In the genomic region with DNA sequence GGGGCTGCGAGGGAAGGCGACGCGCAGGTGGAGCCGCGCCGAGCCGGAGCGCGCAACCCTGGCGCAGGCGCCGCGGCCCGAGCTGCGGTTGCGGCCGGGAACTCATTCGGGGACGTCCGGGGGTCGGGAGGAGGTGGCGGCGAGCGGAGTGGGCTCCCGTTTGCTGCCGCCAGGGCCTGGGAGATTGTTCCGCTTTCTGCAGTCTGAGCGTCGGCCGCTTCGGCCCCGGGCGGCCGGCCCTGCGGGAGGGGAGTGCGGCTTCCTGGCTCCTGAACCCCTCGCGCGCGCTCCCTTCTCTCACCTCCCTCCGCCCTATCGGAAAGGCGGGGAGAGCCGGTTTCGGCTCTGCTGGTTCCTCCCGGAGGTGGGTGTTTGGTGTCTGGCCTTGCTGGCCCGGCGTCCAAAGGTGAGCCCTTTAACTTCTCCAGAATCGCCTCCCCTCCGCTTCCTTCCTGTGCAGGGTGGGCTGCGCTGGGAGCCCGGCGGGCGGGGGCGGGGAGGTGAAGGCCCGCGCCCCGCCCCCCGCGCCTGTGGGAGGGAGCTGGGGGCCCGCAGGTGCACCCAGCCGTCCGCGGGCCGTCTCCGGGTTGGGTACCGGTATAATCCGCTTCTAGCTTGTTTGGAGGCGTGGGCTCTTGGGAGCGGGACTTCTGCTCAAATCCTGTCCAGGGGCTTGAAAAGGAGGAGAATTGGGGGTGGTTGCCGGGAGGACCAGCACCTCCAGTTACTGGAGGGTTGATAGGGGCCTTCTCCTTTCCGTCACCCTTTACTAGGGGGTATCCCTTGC, we compare ENCODE assay signal across 1 cellular context.
A peak's percentile ranks its signal among the peaks of the same experiment; 100 is the strongest.
TF ChIP-seq lines count a peak whose summit lies in the region.

No MANE protein-coding gene starts in this region.

TF ChIP-seq in HepG2, 621 proteins besides CTCF, POLR2A, EP300 and RAD21 (continued from another document and continues in another):
- peak; percentile 46; the same call in 1 of the 2 replicates for TF ChIP-seq ZFP41 (CRISPR knock-in tag; IDR thresholded peaks at IDR 0.05; ENCODE audit: borderline replicate concordance)
- TF ChIP-seq, protein P1, sequence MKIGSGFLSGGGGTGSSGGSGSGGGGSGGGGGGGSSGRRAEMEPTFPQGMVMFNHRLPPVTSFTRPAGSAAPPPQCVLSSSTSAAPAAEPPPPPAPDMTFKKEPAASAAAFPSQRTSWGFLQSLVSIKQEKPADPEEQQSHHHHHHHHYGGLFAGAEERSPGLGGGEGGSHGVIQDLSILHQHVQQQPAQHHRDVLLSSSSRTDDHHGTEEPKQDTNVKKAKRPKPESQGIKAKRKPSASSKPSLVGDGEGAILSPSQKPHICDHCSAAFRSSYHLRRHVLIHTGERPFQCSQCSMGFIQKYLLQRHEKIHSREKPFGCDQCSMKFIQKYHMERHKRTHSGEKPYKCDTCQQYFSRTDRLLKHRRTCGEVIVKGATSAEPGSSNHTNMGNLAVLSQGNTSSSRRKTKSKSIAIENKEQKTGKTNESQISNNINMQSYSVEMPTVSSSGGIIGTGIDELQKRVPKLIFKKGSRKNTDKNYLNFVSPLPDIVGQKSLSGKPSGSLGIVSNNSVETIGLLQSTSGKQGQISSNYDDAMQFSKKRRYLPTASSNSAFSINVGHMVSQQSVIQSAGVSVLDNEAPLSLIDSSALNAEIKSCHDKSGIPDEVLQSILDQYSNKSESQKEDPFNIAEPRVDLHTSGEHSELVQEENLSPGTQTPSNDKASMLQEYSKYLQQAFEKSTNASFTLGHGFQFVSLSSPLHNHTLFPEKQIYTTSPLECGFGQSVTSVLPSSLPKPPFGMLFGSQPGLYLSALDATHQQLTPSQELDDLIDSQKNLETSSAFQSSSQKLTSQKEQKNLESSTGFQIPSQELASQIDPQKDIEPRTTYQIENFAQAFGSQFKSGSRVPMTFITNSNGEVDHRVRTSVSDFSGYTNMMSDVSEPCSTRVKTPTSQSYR (CRISPR knock-in tag; IDR thresholded peaks at IDR 0.05; ENCODE audit: borderline replicate concordance), result peak; percentile 37; the same call in 1 of the 2 replicates
- TF ChIP-seq, protein P2, sequence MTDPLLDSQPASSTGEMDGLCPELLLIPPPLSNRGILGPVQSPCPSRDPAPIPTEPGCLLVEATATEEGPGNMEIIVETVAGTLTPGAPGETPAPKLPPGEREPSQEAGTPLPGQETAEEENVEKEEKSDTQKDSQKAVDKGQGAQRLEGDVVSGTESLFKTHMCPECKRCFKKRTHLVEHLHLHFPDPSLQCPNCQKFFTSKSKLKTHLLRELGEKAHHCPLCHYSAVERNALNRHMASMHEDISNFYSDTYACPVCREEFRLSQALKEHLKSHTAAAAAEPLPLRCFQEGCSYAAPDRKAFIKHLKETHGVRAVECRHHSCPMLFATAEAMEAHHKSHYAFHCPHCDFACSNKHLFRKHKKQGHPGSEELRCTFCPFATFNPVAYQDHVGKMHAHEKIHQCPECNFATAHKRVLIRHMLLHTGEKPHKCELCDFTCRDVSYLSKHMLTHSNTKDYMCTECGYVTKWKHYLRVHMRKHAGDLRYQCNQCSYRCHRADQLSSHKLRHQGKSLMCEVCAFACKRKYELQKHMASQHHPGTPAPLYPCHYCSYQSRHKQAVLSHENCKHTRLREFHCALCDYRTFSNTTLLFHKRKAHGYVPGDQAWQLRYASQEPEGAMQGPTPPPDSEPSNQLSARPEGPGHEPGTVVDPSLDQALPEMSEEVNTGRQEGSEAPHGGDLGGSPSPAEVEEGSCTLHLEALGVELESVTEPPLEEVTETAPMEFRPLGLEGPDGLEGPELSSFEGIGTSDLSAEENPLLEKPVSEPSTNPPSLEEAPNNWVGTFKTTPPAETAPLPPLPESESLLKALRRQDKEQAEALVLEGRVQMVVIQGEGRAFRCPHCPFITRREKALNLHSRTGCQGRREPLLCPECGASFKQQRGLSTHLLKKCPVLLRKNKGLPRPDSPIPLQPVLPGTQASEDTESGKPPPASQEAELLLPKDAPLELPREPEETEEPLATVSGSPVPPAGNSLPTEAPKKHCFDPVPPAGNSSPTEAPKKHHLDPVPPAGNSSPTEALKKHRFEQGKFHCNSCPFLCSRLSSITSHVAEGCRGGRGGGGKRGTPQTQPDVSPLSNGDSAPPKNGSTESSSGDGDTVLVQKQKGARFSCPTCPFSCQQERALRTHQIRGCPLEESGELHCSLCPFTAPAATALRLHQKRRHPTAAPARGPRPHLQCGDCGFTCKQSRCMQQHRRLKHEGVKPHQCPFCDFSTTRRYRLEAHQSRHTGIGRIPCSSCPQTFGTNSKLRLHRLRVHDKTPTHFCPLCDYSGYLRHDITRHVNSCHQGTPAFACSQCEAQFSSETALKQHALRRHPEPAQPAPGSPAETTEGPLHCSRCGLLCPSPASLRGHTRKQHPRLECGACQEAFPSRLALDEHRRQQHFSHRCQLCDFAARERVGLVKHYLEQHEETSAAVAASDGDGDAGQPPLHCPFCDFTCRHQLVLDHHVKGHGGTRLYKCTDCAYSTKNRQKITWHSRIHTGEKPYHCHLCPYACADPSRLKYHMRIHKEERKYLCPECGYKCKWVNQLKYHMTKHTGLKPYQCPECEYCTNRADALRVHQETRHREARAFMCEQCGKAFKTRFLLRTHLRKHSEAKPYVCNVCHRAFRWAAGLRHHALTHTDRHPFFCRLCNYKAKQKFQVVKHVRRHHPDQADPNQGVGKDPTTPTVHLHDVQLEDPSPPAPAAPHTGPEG (CRISPR knock-in tag; IDR thresholded peaks at IDR 0.05), result peak; percentile 7; the same call in 1 of the 2 replicates
- TF ChIP-seq ZKSCAN5 (CRISPR knock-in tag; IDR thresholded peaks at IDR 0.05), result peak; percentile 84
- peak; percentile 62; the same call in 1 of the 2 replicates for TF ChIP-seq MXD4 (CRISPR knock-in tag; IDR thresholded peaks at IDR 0.05)
- peak; percentile 57 for TF ChIP-seq SP5 (CRISPR knock-in tag; IDR thresholded peaks at IDR 0.05; ENCODE audit: borderline replicate concordance, low read depth)
- no peak; the same call in 1 of the 2 replicates for TF ChIP-seq TARDBP (CRISPR knock-in tag; IDR thresholded peaks at IDR 0.05)
- TF ChIP-seq GFI1 (CRISPR knock-in tag; IDR thresholded peaks at IDR 0.05; ENCODE audit: borderline replicate concordance), result peak; percentile 1; the same call in 1 of the 2 replicates
- TF ChIP-seq PPARG (CRISPR knock-in tag; conservative IDR thresholded peaks at IDR 0.05), result 0 out of 2 replicates have a peak, but pooled peaks have one; percentile 3
- TF ChIP-seq KLF6 (CRISPR knock-in tag; IDR thresholded peaks at IDR 0.05), result peak; percentile 36; the same call in 1 of the 2 replicates
- TF ChIP-seq GABPB1 (CRISPR knock-in tag; IDR thresholded peaks at IDR 0.05), result peak; percentile 72
- TF ChIP-seq, protein P3, sequence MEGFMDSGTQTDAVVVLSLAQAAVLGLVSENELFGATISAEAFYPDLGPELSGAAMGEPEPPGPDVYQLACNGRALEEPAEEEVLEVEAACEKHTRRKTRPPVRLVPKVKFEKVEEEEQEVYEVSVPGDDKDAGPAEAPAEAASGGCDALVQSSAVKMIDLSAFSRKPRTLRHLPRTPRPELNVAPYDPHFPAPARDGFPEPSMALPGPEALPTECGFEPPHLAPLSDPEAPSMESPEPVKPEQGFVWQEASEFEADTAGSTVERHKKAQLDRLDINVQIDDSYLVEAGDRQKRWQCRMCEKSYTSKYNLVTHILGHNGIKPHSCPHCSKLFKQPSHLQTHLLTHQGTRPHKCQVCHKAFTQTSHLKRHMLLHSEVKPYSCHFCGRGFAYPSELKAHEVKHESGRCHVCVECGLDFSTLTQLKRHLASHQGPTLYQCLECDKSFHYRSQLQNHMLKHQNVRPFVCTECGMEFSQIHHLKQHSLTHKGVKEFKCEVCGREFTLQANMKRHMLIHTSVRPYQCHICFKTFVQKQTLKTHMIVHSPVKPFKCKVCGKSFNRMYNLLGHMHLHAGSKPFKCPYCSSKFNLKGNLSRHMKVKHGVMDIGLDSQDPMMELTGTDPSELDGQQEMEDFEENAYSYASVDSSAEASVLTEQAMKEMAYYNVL (CRISPR knock-in tag; IDR thresholded peaks at IDR 0.05; ENCODE audit: borderline replicate concordance), result no peak
- TF ChIP-seq HDAC1 (CRISPR knock-in tag; IDR thresholded peaks at IDR 0.05), result 0 out of 2 replicates have a peak, but pooled peaks have one; percentile 31
- TF ChIP-seq, protein P4, sequence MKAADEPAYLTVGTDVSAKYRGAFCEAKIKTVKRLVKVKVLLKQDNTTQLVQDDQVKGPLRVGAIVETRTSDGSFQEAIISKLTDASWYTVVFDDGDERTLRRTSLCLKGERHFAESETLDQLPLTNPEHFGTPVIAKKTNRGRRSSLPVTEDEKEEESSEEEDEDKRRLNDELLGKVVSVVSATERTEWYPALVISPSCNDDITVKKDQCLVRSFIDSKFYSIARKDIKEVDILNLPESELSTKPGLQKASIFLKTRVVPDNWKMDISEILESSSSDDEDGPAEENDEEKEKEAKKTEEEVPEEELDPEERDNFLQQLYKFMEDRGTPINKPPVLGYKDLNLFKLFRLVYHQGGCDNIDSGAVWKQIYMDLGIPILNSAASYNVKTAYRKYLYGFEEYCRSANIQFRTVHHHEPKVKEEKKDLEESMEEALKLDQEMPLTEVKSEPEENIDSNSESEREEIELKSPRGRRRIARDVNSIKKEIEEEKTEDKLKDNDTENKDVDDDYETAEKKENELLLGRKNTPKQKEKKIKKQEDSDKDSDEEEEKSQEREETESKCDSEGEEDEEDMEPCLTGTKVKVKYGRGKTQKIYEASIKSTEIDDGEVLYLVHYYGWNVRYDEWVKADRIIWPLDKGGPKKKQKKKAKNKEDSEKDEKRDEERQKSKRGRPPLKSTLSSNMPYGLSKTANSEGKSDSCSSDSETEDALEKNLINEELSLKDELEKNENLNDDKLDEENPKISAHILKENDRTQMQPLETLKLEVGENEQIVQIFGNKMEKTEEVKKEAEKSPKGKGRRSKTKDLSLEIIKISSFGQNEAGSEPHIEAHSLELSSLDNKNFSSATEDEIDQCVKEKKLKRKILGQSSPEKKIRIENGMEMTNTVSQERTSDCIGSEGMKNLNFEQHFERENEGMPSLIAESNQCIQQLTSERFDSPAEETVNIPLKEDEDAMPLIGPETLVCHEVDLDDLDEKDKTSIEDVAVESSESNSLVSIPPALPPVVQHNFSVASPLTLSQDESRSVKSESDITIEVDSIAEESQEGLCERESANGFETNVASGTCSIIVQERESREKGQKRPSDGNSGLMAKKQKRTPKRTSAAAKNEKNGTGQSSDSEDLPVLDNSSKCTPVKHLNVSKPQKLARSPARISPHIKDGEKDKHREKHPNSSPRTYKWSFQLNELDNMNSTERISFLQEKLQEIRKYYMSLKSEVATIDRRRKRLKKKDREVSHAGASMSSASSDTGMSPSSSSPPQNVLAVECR (CRISPR knock-in tag; IDR thresholded peaks at IDR 0.05; ENCODE audit: borderline replicate concordance), result 0 out of 2 replicates have a peak, but pooled peaks have one; percentile 26
- TF ChIP-seq, protein P5, sequence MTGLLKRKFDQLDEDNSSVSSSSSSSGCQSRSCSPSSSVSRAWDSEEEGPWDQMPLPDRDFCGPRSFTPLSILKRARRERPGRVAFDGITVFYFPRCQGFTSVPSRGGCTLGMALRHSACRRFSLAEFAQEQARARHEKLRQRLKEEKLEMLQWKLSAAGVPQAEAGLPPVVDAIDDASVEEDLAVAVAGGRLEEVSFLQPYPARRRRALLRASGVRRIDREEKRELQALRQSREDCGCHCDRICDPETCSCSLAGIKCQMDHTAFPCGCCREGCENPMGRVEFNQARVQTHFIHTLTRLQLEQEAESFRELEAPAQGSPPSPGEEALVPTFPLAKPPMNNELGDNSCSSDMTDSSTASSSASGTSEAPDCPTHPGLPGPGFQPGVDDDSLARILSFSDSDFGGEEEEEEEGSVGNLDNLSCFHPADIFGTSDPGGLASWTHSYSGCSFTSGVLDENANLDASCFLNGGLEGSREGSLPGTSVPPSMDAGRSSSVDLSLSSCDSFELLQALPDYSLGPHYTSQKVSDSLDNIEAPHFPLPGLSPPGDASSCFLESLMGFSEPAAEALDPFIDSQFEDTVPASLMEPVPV (CRISPR knock-in tag; IDR thresholded peaks at IDR 0.05), result 0 out of 2 replicates have a peak, but pooled peaks have one; percentile 27
- TF ChIP-seq ZNF296 (CRISPR knock-in tag; conservative IDR thresholded peaks at IDR 0.05), result no peak
- TF ChIP-seq CHCHD3 (CRISPR knock-in tag; IDR thresholded peaks at IDR 0.05), result 0 out of 2 replicates have a peak, but pooled peaks have one; percentile 45
- TF ChIP-seq ZMYM4 (CRISPR knock-in tag; IDR thresholded peaks at IDR 0.05), result peak; percentile 19; the same call in 1 of the 2 replicates
- TF ChIP-seq KDM2A (CRISPR knock-in tag; IDR thresholded peaks at IDR 0.05; ENCODE audit: borderline replicate concordance, low read depth), result peak; percentile 22; the same call in 1 of the 2 replicates
- no peak for TF ChIP-seq ATF7 (IDR thresholded peaks at IDR 0.05)
- TF ChIP-seq ATF7 (CRISPR knock-in tag; IDR thresholded peaks at IDR 0.05), result peak; percentile 34; the same call in 1 of the 2 replicates
- no peak for TF ChIP-seq FOXM1 (CRISPR knock-in tag; IDR thresholded peaks at IDR 0.05)
- TF ChIP-seq FOXA3 (CRISPR knock-in tag; IDR thresholded peaks at IDR 0.05), result peak; percentile 27; the same call in 1 of the 2 replicates
- TF ChIP-seq REPIN1 (CRISPR knock-in tag; IDR thresholded peaks at IDR 0.05; ENCODE audit: borderline replicate concordance, low read depth), result peak; percentile 64; the same call in 1 of the 2 replicates
- 0 out of 2 replicates have a peak, but pooled peaks have one; percentile 20 for TF ChIP-seq BRD4 (CRISPR knock-in tag; IDR thresholded peaks at IDR 0.05)
- 0 out of 2 replicates have a peak, but pooled peaks have one; percentile 33 for TF ChIP-seq HOXA5 (CRISPR knock-in tag; IDR thresholded peaks at IDR 0.05)
- TF ChIP-seq PHF20 (CRISPR knock-in tag; IDR thresholded peaks at IDR 0.05), result no peak
- peak; percentile 49 for TF ChIP-seq NR2C2 (CRISPR knock-in tag; IDR thresholded peaks at IDR 0.05; ENCODE audit: borderline replicate concordance)
- peak; percentile 17; the same call in 1 of the 2 replicates for TF ChIP-seq ESRRA (CRISPR knock-in tag; IDR thresholded peaks at IDR 0.05; ENCODE audit: low read depth)
- TF ChIP-seq SMAD1 (CRISPR knock-in tag; IDR thresholded peaks at IDR 0.05; ENCODE audit: borderline replicate concordance, low read depth), result no peak
- TF ChIP-seq, protein P6, sequence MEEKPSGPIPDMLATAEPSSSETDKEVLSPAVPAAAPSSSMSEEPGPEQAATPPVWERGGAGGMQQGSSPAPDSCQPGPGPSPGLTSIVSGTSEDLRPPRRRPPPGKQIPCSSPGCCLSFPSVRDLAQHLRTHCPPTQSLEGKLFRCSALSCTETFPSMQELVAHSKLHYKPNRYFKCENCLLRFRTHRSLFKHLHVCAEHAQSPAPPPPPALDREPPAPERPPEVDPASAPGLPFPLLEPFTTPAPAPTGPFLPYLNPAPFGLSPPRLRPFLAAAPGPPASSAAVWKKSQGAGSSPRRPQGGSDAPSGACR (CRISPR knock-in tag; IDR thresholded peaks at IDR 0.05), result no peak
- TF ChIP-seq, protein P7, sequence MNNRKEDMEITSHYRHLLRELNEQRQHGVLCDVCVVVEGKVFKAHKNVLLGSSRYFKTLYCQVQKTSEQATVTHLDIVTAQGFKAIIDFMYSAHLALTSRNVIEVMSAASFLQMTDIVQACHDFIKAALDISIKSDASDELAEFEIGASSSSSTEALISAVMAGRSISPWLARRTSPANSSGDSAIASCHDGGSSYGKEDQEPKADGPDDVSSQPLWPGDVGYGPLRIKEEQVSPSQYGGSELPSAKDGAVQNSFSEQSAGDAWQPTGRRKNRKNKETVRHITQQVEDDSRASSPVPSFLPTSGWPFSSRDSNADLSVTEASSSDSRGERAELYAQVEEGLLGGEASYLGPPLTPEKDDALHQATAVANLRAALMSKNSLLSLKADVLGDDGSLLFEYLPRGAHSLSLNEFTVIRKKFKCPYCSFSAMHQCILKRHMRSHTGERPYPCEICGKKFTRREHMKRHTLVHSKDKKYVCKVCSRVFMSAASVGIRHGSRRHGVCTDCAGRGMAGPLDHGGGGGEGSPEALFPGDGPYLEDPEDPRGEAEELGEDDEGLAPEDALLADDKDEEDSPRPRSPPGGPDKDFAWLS (CRISPR knock-in tag; IDR thresholded peaks at IDR 0.05; ENCODE audit: borderline replicate concordance), result peak; percentile 41; the same call in 1 of the 2 replicates
- no peak for TF ChIP-seq YY1 (IDR thresholded peaks at IDR 0.05; ENCODE audit: insufficient read depth, insufficient replicate concordance, low read depth, low read length)
- TF ChIP-seq ZKSCAN8 (CRISPR knock-in tag; IDR thresholded peaks at IDR 0.05; ENCODE audit: borderline replicate concordance), result no peak
